Comparison of ENCODE assay signal across 8 cellular contexts in genomic region chr10:70549962-70550845, GRCh38. TPM values are rescaled to one million over a fixed set of nuclear protein-coding genes. Genes with fewer than 3 reads are reported as not detected.
DNase-seq lines count a peak whose midpoint lies in the region; ATAC-seq and TF ChIP-seq lines count a peak whose summit lies in the region.

No MANE protein-coding gene starts in this region.

- peak; percentile 77 for TF ChIP-seq CTCF in GM20000 (IDR thresholded peaks at IDR 0.05; ENCODE audit: extremely low read depth, missing control alignments)

- no peak for ATAC-seq in HG03378 (IDR thresholded peaks at IDR 0.05; ENCODE audit: unreplicated experiment)

- DNase-seq in AG20443 (ENCODE audit: low spot score), result peak; percentile 82
- DNase-seq in GM20000 (ENCODE audit: low spot score), result peak; percentile 87
- DNase-seq in NCI-H345 treated with DMSO at 0.1 percent for 48 hours (lab: John Stamatoyannopoulos, UW; ENCODE audit: unreplicated experiment), result peak; percentile 28
- peak; percentile 72 for DNase-seq in activated CD4-positive, alpha-beta T cell treated with anti-CD3 and anti-CD28 coated beads, Interleukin-2, amount 50 U/mL, for 1 hour
- DNase-seq in dermis microvascular lymphatic vessel endothelial cell (ENCODE audit: low read depth in 2 of 2), result peak; percentile 18 to 53
- peak; percentile 61 for DNase-seq in lung microvascular endothelial cell (ENCODE audit: low read depth in 2 of 2)
- peak; percentile 53 to 57 for DNase-seq in stimulated activated CD8-positive, alpha-beta memory T cell treated with anti-CD3 and anti-CD28 coated beads, Interleukin-2, amount 100 ng/mL, for 1 hour (ENCODE audit: low read depth in 2 of 2)

RNA-seq across cellular contexts. Expression of gene PRF1, which starts 52.3 kb away (rescaled TPM):
- total RNA-seq in dermis microvascular lymphatic vessel endothelial cell (not detected in 2 replicates), lung microvascular endothelial cell (not detected in 2 replicates)

Comparison
In these comparisons a context has a peak if more than half of its experiments do, and no peak if none do; other contexts are left out.
1. DNase-seq: peak in every context shown above with its lines; median percentile 87 in GM20000; 82 in AG20443; 72 in activated CD4-positive, alpha-beta T cell treated with anti-CD3 and anti-CD28 coated beads, Interleukin-2, amount 50 U/mL, for 1 hour; 61 in lung microvascular endothelial cell; 55 in stimulated activated CD8-positive, alpha-beta memory T cell treated with anti-CD3 and anti-CD28 coated beads, Interleukin-2, amount 100 ng/mL, for 1 hour; 36 in dermis microvascular lymphatic vessel endothelial cell; 28 in NCI-H345 treated with DMSO at 0.1 percent for 48 hours.